In the genomic region with DNA sequence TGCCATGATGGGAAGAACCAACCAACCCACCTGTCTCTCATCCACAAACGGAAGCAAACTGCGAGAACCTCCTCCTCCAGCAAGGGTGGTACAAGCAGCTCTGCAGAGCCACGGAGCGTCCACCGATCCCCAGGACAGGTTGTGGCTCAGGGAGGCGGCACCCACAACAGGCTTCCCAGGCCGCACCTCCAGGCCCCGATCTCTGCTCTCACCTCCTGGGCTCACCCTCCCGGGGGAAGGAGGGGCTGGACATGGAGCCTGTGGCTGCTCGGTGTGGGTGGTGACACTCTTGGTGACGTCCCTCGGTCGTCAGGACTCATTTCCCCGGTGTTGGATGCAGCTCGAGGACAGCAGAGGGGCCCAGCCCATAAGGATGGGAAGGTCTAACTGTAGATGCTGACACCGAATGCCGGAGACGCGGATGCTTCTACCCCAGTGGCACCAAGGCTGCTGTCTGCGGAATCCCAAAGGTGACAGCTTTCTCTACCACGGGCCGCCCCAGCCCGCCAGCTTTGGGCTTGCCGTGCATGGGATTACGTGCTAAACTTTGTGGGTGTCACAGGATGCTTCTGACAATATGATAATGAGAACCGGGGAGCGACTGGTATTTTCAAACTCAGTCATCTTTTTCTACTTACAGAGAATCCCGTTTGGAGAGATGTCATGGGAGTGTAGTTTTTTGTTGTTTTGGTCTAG, we compare ENCODE assay signal across 28 cellular contexts.
"Had no signal": no experiment of that assay in that cellular context is flagged by ENCODE, and none has a peak within 500 bp of the region (broad histone marks: within the 10 kb centered on the region; RNA-seq: fewer than 3 reads in every experiment).

No MANE protein-coding gene starts in this region.

- H3K4me3 Mint-ChIP-seq: mesothelial cell of epicardium; naive B cell; natural killer cell treated with Interleukin-12 subunit alpha and Interleukin-12 subunit beta and Interleukin-15 and Interleukin-18, amount 100 ng/mL, for 72 hours; stimulated activated memory B cell treated with anti-CD40 and anti-IgM and Interleukin-4, amounts not matched to agents 10 μg/mL and 1 μg/mL and 100 μg/mL, for 72 hours had no signal

- H3K4me1 ChIP-seq: gastrocnemius medialis, pancreas had no signal

- H3K36me3 ChIP-seq: gastrocnemius medialis, pancreas had no signal

- H3K27ac Mint-ChIP-seq: mesothelial cell of epicardium; naive B cell; natural killer cell treated with Interleukin-12 subunit alpha and Interleukin-12 subunit beta and Interleukin-15 and Interleukin-18, amount 100 ng/mL, for 72 hours; progenitor cell of endocrine pancreas; stimulated activated memory B cell treated with anti-CD40 and anti-IgM and Interleukin-4, amounts not matched to agents 10 μg/mL and 1 μg/mL and 100 μg/mL, for 72 hours had no signal

- H3K27ac ChIP-seq: epithelial cell of prostate, gastrocnemius medialis, heart right ventricle, left lung, pancreas, skin epidermis, spleen, testis, tibial artery, upper lobe of left lung had no signal

- H3K27me3 ChIP-seq: pancreas, testis, tibial artery, upper lobe of left lung had no signal

- H3K9me3 ChIP-seq: gastrocnemius medialis, pancreas, testis had no signal

- H3K4me3 ChIP-seq: gastrocnemius medialis, heart right ventricle, left lung, mucosa of descending colon, pancreas, skin epidermis, spleen, testis, tibial artery, upper lobe of left lung had no signal

- ATAC-seq: esophagus mucosa; gastrocnemius medialis; left cardiac atrium; left lung; mucosa of descending colon; pancreas; right cardiac atrium; stimulated activated memory B cell treated with anti-CD40 and anti-IgM and Interleukin-4, amounts not matched to agents 10 μg/mL and 1 μg/mL and 100 μg/mL, for 72 hours; stimulated activated naive CD8-positive, alpha-beta T cell treated with anti-CD3 and anti-CD28 coated beads, Interleukin-15, Interleukin-2, amounts not matched to agents 100 U/mL and 50 U/mL, for 24 hours had no signal

- DNase-seq: cerebellar nuclear complex; cortex of kidney; effector CD4-positive, alpha-beta T cell; foreskin fibroblast; gastrocnemius medialis; heart right ventricle; hippocampal formation; left cardiac atrium; left lung; mesenchymal stem cell; mucosa of descending colon; naive B cell; right cardiac atrium; spleen; stimulated activated CD4-positive, alpha-beta T cell treated with anti-CD3 and anti-CD28 coated beads, Interleukin-4, amount 100 ng/mL, for 4 hours; stimulated activated naive CD8-positive, alpha-beta T cell treated with anti-CD3 and anti-CD28 coated beads, Interleukin-15, Interleukin-2, amounts not matched to agents 100 U/mL and 50 U/mL, for 24 hours; substantia nigra; testis; tibial artery had no signal
